In the genomic region with DNA sequence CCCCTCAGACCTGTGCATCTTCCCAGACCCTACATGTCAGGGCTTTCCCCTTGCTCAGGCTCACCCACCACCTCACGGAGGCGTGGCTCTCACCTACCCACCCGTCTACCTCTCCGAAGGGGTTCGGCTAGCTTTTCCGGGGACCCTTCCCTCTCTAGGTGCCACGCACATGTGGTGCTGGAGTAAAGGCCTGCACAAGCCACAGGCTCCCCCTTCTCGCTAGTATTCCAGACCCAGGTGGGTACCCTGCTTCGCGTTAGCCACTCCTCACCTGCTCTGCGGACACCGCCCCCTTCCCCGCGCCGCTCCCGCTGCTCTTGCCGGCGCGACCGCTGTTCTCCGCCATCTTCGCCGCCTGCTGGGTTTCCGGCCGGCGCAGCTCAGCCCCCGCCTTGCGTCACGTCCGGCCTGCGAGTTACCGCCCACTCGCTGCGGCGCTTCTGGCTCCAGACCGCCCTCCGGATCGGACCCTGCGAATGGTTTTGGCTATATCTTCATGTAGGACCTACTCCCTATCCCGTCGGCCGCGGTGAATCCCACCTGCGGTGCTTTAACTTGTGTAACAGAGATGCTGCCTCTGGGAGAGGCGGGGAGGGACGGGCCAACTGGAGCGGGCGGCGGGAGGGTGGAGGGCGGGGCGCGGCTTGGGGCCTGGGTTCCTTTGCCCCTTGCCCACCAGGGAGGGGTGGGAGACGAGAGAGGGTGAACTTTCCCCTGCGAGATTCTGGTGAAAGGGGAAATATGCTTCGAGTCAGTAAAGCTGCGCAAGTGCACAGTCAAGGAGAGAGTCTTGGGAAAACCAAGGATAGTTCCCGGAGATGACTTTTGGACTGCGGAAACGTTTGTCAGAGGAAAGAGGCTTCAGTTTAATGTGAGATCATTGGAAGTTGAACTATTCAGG, we compare ENCODE assay signal across 8 cellular contexts. TPM values are rescaled to one million over a fixed set of nuclear protein-coding genes. Genes with fewer than 3 reads are reported as not detected.
A peak's percentile ranks its signal among the peaks of the same experiment; 100 is the strongest.
DNase-seq lines count a peak whose midpoint lies in the region; ATAC-seq and TF ChIP-seq lines count a peak whose summit lies in the region.

A gene with protein sequence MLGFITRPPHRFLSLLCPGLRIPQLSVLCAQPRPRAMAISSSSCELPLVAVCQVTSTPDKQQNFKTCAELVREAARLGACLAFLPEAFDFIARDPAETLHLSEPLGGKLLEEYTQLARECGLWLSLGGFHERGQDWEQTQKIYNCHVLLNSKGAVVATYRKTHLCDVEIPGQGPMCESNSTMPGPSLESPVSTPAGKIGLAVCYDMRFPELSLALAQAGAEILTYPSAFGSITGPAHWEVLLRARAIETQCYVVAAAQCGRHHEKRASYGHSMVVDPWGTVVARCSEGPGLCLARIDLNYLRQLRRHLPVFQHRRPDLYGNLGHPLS (plus strand): TSS at position 425 of the 901 bp plus-strand sequence. CDS start 72 bp downstream, at position 497.
A gene with protein sequence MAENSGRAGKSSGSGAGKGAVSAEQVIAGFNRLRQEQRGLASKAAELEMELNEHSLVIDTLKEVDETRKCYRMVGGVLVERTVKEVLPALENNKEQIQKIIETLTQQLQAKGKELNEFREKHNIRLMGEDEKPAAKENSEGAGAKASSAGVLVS (minus strand): TSS at position 357 of the 901 bp plus-strand sequence. CDS start 11 bp downstream, at position 346.

- H3K4me1 ChIP-seq in breast epithelium (peaks cover 8 to 25% of the 10 kb centered on the region in 2 donors), iPS-18a (ENCODE audit: control insufficient read depth, low read depth, low read length) (peaks cover 11% of the 10 kb centered on the region), skeletal muscle satellite cell (ENCODE audit: control insufficient read depth, insufficient read depth, low read length) (peaks cover 42% of the 10 kb centered on the region)

- no peaks in the 10 kb centered on the region for H3K9me3 ChIP-seq in breast epithelium
- no peaks in the 10 kb centered on the region for H3K9me3 ChIP-seq in iPS-18a (ENCODE audit: control insufficient read depth, low read depth, low read length)
- no peaks in the 10 kb centered on the region for H3K9me3 ChIP-seq in skeletal muscle satellite cell (replicated peaks; ENCODE audit: low read length)

- no peak for TF ChIP-seq CTCF in VCaP (conservative IDR thresholded peaks at IDR 0.05)
- TF ChIP-seq CTCF in breast epithelium (IDR thresholded peaks at IDR 0.05), result no peak

- H3K4me2 ChIP-seq in skeletal muscle satellite cell (ENCODE audit: low read length), result peak within 1 kb of the TSS; percentile 92

- intact Hi-C loops in breast epithelium (cut with DNase I; ENCODE audit: low total_unique reads), result loop anchor here (10.0 kb wide), 1 partner anchor 393 kb away; no protein-coding TSS in a partner anchor

- H3K36me3 ChIP-seq in breast epithelium (peaks cover 4% of the 10 kb centered on the region), iPS-18a (ENCODE audit: control insufficient read depth, low read depth, low read length) (peaks cover 32% of the 10 kb centered on the region), skeletal muscle satellite cell (ENCODE audit: insufficient read depth, low read length) (peaks cover 33% of the 10 kb centered on the region)

- peak within 1 kb of the TSS; percentile 87 for H3K27ac ChIP-seq in VCaP
- peak within 1 kb of the TSS; percentile 87 to 95 for H3K27ac ChIP-seq in breast epithelium
- H3K27ac ChIP-seq in iPS-18a (ENCODE audit: low read length), result peak within 1 kb of the TSS; percentile 6

- peak; percentile 79 for ATAC-seq in HG03064 (IDR thresholded peaks at IDR 0.05; ENCODE audit: low read depth, unreplicated experiment)

- H3K27me3 ChIP-seq in breast epithelium, result no peaks in the 10 kb centered on the region
- no peaks in the 10 kb centered on the region for H3K27me3 ChIP-seq in iPS-18a (ENCODE audit: control insufficient read depth, insufficient read depth, low read length)
- no peaks in the 10 kb centered on the region for H3K27me3 ChIP-seq in skeletal muscle satellite cell (ENCODE audit: control insufficient read depth, insufficient read depth, low read length)

- TF ChIP-seq POLR2A in GM18526 (IDR thresholded peaks at IDR 0.05; ENCODE audit: extremely low read depth, insufficient read length), result peak; percentile 93
- peak; percentile 86 for TF ChIP-seq POLR2A in breast epithelium (IDR thresholded peaks at IDR 0.05)

- DNase-seq in A172 (ENCODE audit: low spot score) (peak; percentile 79), NCI-H2107 treated with DMSO at 0.1 percent for 48 hours (lab: John Stamatoyannopoulos, UW; ENCODE audit: unreplicated experiment) (peak; percentile 82), breast epithelium (ENCODE audit: low spot score in 2 of 2) (peak; percentile 76 to 81)

- H3K9ac ChIP-seq in iPS-18a (ENCODE audit: low read length), result peak within 1 kb of the TSS; percentile 54
- peak within 1 kb of the TSS; percentile 99 for H3K9ac ChIP-seq in skeletal muscle satellite cell (ENCODE audit: low read depth, low read length)

- H3K4me3 ChIP-seq in breast epithelium (peak within 1 kb of the TSS; percentile 72 to 88 (median 79)), iPS-18a (ENCODE audit: low read length) (peak within 1 kb of the TSS; percentile 80), skeletal muscle satellite cell (ENCODE audit: low read length) (peak within 1 kb of the TSS; percentile 100)

RNA-seq across cellular contexts. Expression of the first gene that starts in this region (rescaled TPM):
- total RNA-seq in A172 (2014; rRNA removed; shearing (Covaris generic)), result 26.8 and 27.8 TPM in 2 replicates
- total RNA-seq in breast epithelium, result 10 to 100 TPM; 36.3 to 44.5 (median 37.0) TPM
- total RNA-seq in skeletal muscle satellite cell (2012; rRNA removed), result 18.5 and 19.9 TPM in 2 replicates

RNA-seq across cellular contexts. Expression of the second gene that starts in this region (rescaled TPM):
- 197 and 218 TPM in 2 replicates for total RNA-seq in A172 (2014; rRNA removed; shearing (Covaris generic))
- total RNA-seq in breast epithelium, result 10 to 100 TPM; 32.5 to 50.1 (median 37.0) TPM
- 44.4 and 52.0 TPM in 2 replicates for total RNA-seq in skeletal muscle satellite cell (2012; rRNA removed)

Comparison
In these comparisons a context has a peak if more than half of its experiments do, and no peak if none do; other contexts are left out.
1. Peak in every context shown above with its lines: DNase-seq, ATAC-seq, H3K4me3 ChIP-seq and H3K27ac ChIP-seq.
2. H3K27ac ChIP-seq: peak in every context shown above with its lines; median percentile 91 in breast epithelium; 87 in VCaP; 6 in iPS-18a.